ENCODE assay signal across 16 cellular contexts in genomic region chr7:43876976-43877745, GRCh38. TPM values are rescaled to one million over a fixed set of nuclear protein-coding genes. Genes with fewer than 3 reads are reported as not detected.
DNase-seq lines count a peak whose midpoint lies in the region; ATAC-seq, FAIRE-seq and TF ChIP-seq lines count a peak whose summit lies in the region.
"Had no signal": no experiment of that assay in that cellular context is flagged by ENCODE, and none has a peak within 500 bp of the region (broad histone marks: within the 10 kb centered on the region; RNA-seq: fewer than 3 reads in every experiment).

No MANE protein-coding gene starts in this region.

- peaks cover 40 to 59% (median 51%) of the 10 kb centered on the region in 10 experiments for H3K4me1 ChIP-seq in BLaER1 treated with 17β-estradiol and CSF1 and Interleukin-3, amounts not matched to agents 10 nM and 100 nM
- peaks cover 40 to 48% of the 10 kb centered on the region in 2 donors for H3K4me1 ChIP-seq in gastrocnemius medialis

- peaks cover 0 to 7% (median 0%) of the 10 kb centered on the region in 11 experiments; a peak in 2 of 22 replicates for H3K9me3 ChIP-seq in BLaER1 treated with 17β-estradiol and CSF1 and Interleukin-3, amounts not matched to agents 10 nM and 100 nM (replicated peaks in 1 of 11)
- no peaks in the 10 kb centered on the region for H3K9me3 ChIP-seq in gastrocnemius medialis

- H3K27me3 ChIP-seq in BLaER1 treated with 17β-estradiol and CSF1 and Interleukin-3, amounts not matched to agents 10 nM and 100 nM: peaks cover 0 to 36% (median 11%) of the 10 kb centered on the region in 11 experiments; a peak in 8 of 22 replicates
- no peaks in the 10 kb centered on the region for H3K27me3 ChIP-seq in GM06990 (replicated peaks; ENCODE audit: control insufficient read depth, insufficient read depth, low read length)
- no peaks in the 10 kb centered on the region for H3K27me3 ChIP-seq in bronchial epithelial cell (ENCODE audit: control insufficient read depth, insufficient read depth, low read length)
- H3K27me3 ChIP-seq in gastrocnemius medialis: no peaks in the 10 kb centered on the region

- peaks cover 0 to 90% (median 69%) of the 10 kb centered on the region in 11 experiments; a peak in 21 of 22 replicates for H4K20me1 ChIP-seq in BLaER1 treated with 17β-estradiol and CSF1 and Interleukin-3, amounts not matched to agents 10 nM and 100 nM

- no peak for ATAC-seq in gastrocnemius medialis
- ATAC-seq in SK-N-SH treated with all-trans-retinoic acid at 6 μM for 48 hours: no peak
- ATAC-seq: PC-3 had no signal

- H3K27ac ChIP-seq in BLaER1 treated with 17β-estradiol and CSF1 and Interleukin-3, amounts not matched to agents 10 nM and 100 nM: peak overlapping the region in 6 of 11 experiments; percentile 4 to 54 (median 23); a peak in 8 of 22 replicates
- H3K27ac ChIP-seq in gastrocnemius medialis: peak overlapping the region; percentile 67 to 83 (median 78)
- H3K27ac ChIP-seq: SK-N-MC had no signal

- TF ChIP-seq POLR2A in gastrocnemius medialis (IDR thresholded peaks at IDR 0.05): no peak

- intact Hi-C loops in gastrocnemius medialis (cut with DNase I; ENCODE audit: low total_unique reads): loop anchor here (10.0 kb wide), 1 partner anchor 618 kb away; the partner anchor contains the start of gene NUDCD3

- H3K4me3 ChIP-seq in BLaER1 treated with 17β-estradiol and CSF1 and Interleukin-3, amounts not matched to agents 10 nM and 100 nM: peak overlapping the region in 4 of 10 experiments; percentile 21 to 44 (median 26); a peak in 4 of 20 replicates
- no peak overlapping the region for H3K4me3 ChIP-seq in GM06990 (replicated peaks; ENCODE audit: low read depth, low read length)
- H3K4me3 ChIP-seq in bronchial epithelial cell (ENCODE audit: low read depth, low read length): no peak overlapping the region
- H3K4me3 ChIP-seq in gastrocnemius medialis: no peak overlapping the region
- H3K4me3 ChIP-seq: SK-N-MC had no signal

- H3K4me2 ChIP-seq in BLaER1 treated with 17β-estradiol and CSF1 and Interleukin-3, amounts not matched to agents 10 nM and 100 nM: peak overlapping the region; percentile 65 to 98 (median 90)

- peaks cover 47 to 81% (median 71%) of the 10 kb centered on the region in 11 experiments for H3K36me3 ChIP-seq in BLaER1 treated with 17β-estradiol and CSF1 and Interleukin-3, amounts not matched to agents 10 nM and 100 nM
- peaks cover 23% of the 10 kb centered on the region for H3K36me3 ChIP-seq in GM06990 (ENCODE audit: control insufficient read depth, insufficient read depth, low read length)
- peaks cover 28% of the 10 kb centered on the region for H3K36me3 ChIP-seq in bronchial epithelial cell (ENCODE audit: control insufficient read depth, insufficient read depth, low read length)
- peaks cover 0 to 64% of the 10 kb centered on the region in 2 donors for H3K36me3 ChIP-seq in gastrocnemius medialis

- TF ChIP-seq CTCF in GM06990 (IDR thresholded peaks at IDR 0.05; ENCODE audit: insufficient read depth, low read length, poor library complexity, severe bottlenecking): no peak
- TF ChIP-seq CTCF in bronchial epithelial cell (IDR thresholded peaks at IDR 0.05; ENCODE audit: insufficient read depth, low read length, severe bottlenecking): no peak
- no peak for TF ChIP-seq CTCF in gastrocnemius medialis (IDR thresholded peaks at IDR 0.05 in 4 of 5, conservative IDR thresholded peaks at IDR 0.05 in 1 of 5)

- FAIRE-seq in bronchial epithelial cell (lab: Jason Lieb, UNC): peak; percentile 52
- FAIRE-seq: H54 had no signal

- peak overlapping the region in 7 of 11 experiments; percentile 7 to 63 (median 22); a peak in 11 of 22 replicates for H3K9ac ChIP-seq in BLaER1 treated with 17β-estradiol and CSF1 and Interleukin-3, amounts not matched to agents 10 nM and 100 nM

- in situ Hi-C loops in gastrocnemius medialis (cut with MboI; ENCODE audit: low sequenced_read_pairs in 4 of 4): no loop called here

- DNase-seq in GM06990 (ENCODE audit: extremely low read depth, insufficient read length) (peak; percentile 42), bronchial epithelial cell (ENCODE audit: low read depth) (no peak), gastrocnemius medialis (no peak), HCEC 1CT (no peak), NCI-H2081 (lab: John Stamatoyannopoulos, UW) (no peak)
- DNase-seq: CD4-positive, CD25-positive, alpha-beta regulatory T cell; DMS53; MM.1S; NCI-H187; NCI-H446 treated with DMSO at 0.1 percent for 48 hours; NCI-H748 treated with DMSO at 0.1 percent for 48 hours; PC-3 had no signal

TF ChIP-seq in SK-N-SH treated with all-trans-retinoic acid at 6 μM for 48 hours, 23 proteins besides CTCF, POLR2A, EP300 and RAD21:
- no peak for TF ChIP-seq ARNTL (CRISPR knock-in tag; IDR thresholded peaks at IDR 0.05; ENCODE audit: borderline replicate concordance, low read depth)
- no peak for TF ChIP-seq PPARA (CRISPR knock-in tag; IDR thresholded peaks at IDR 0.05; ENCODE audit: borderline replicate concordance)
- no peak for TF ChIP-seq ZFP30 (CRISPR knock-in tag; IDR thresholded peaks at IDR 0.05)
- no peak for TF ChIP-seq TSHZ2 (CRISPR knock-in tag; IDR thresholded peaks at IDR 0.05)
- no peak for TF ChIP-seq CSDC2 (CRISPR knock-in tag; IDR thresholded peaks at IDR 0.05)
- no peak for TF ChIP-seq SNAI2 (CRISPR knock-in tag; IDR thresholded peaks at IDR 0.05)
- no peak for TF ChIP-seq CSRNP3 (CRISPR knock-in tag; IDR thresholded peaks at IDR 0.05)
- no peak for TF ChIP-seq ZNF8 (CRISPR knock-in tag; IDR thresholded peaks at IDR 0.05)
- TF ChIP-seq ISL1 (CRISPR knock-in tag; IDR thresholded peaks at IDR 0.05): no peak
- no peak for TF ChIP-seq TCF4 (CRISPR knock-in tag; IDR thresholded peaks at IDR 0.05; ENCODE audit: borderline replicate concordance)
- no peak for TF ChIP-seq ZNF565 (CRISPR knock-in tag; conservative IDR thresholded peaks at IDR 0.05; ENCODE audit: low read depth)
- TF ChIP-seq GLIS3 (CRISPR knock-in tag; IDR thresholded peaks at IDR 0.05): no peak
- no peak for TF ChIP-seq PATZ1 (CRISPR knock-in tag; IDR thresholded peaks at IDR 0.05; ENCODE audit: borderline replicate concordance)
- TF ChIP-seq OSR1 (CRISPR knock-in tag; IDR thresholded peaks at IDR 0.05): no peak
- TF ChIP-seq TOX (CRISPR knock-in tag; IDR thresholded peaks at IDR 0.05; ENCODE audit: borderline replicate concordance): no peak
- no peak for TF ChIP-seq ZFP3 (CRISPR knock-in tag; IDR thresholded peaks at IDR 0.05)
- TF ChIP-seq ZC3H10 (CRISPR knock-in tag; IDR thresholded peaks at IDR 0.05): no peak

RNA-seq across cellular contexts. Expression of gene MRPS24, which starts 7.8 kb away (rescaled TPM):
- 83.2 and 110 TPM in 2 replicates for total RNA-seq in bronchial epithelial cell
- 100 to 1,000 TPM; 173 to 294 (median 255) TPM for total RNA-seq in gastrocnemius medialis

RNA-seq across cellular contexts. Expression of gene URGCP, which starts 29.2 kb away (rescaled TPM):
- 31.1 and 31.3 TPM in 2 replicates for total RNA-seq in bronchial epithelial cell
- total RNA-seq in gastrocnemius medialis: 10 to 100 TPM; 29.0 to 47.7 (median 38.3) TPM

RNA-seq across cellular contexts. Expression of gene UBE2D4, which starts 49.1 kb away (rescaled TPM):
- 3.7 and 3.9 TPM in 2 replicates for total RNA-seq in bronchial epithelial cell
- total RNA-seq in gastrocnemius medialis: 100 to 1,000 TPM in 2 of 4 donors, 10 to 100 TPM in 2; 71.0 to 116 (median 105) TPM

Comparison
In these comparisons a context has a peak if more than half of its experiments do, and no peak if none do; other contexts are left out.
1. RNA of gene UBE2D4, which starts 49.1 kb away (total RNA-seq): 71.0 to 116 TPM in gastrocnemius medialis; 3.7 to 3.9 TPM in bronchial epithelial cell; every median in the first group is over 10 times any median in the second.